ENCODE assay signal across 13 cellular contexts in genomic region chr14:52834440-52834842, GRCh38. TPM values are rescaled to one million over a fixed set of nuclear protein-coding genes. Genes with fewer than 3 reads are reported as not detected.
DNase-seq lines count a peak whose midpoint lies in the region; ATAC-seq, FAIRE-seq and TF ChIP-seq lines count a peak whose summit lies in the region.
"Had no signal": no experiment of that assay in that cellular context is flagged by ENCODE, and none has a peak within 500 bp of the region (broad histone marks: within the 10 kb centered on the region; RNA-seq: fewer than 3 reads in every experiment).

No MANE protein-coding gene starts in this region.

- H3K4me3 ChIP-seq in AG10803 (ENCODE audit: low read length) (no peak overlapping the region), kidney (ENCODE audit: low read length in 2 of 2) (no peak overlapping the region), right lobe of liver (no peak overlapping the region)
- H3K4me3 ChIP-seq: upper lobe of right lung had no signal

- peaks cover 4% of the 10 kb centered on the region for H3K27me3 Mint-ChIP-seq in activated T-helper 1 cell treated with anti-CD3 and anti-CD28 coated beads, Interleukin-12 subunit alpha, Interleukin-12 subunit beta, Interleukin-2, Interleukin-4 antibody, amounts not matched to agents 30 ng/mL and 10 ng/mL and 1 ng/mL, durations not matched to agents 14 hours and 24 hours and 36 hours (ENCODE audit: insufficient read depth)

- H3K9ac ChIP-seq in kidney (ENCODE audit: low read length in 2 of 2), result no peak overlapping the region

- H3K4me1 Mint-ChIP-seq in activated T-helper 1 cell treated with anti-CD3 and anti-CD28 coated beads, Interleukin-12 subunit alpha, Interleukin-12 subunit beta, Interleukin-2, Interleukin-4 antibody, amounts not matched to agents 30 ng/mL and 10 ng/mL and 1 ng/mL, durations not matched to agents 14 hours and 24 hours and 36 hours (ENCODE audit: low read depth), result no peaks in the 10 kb centered on the region

- H3K27ac ChIP-seq in kidney (ENCODE audit: low read depth in 2 of 2, low read length in 2 of 2) (no peak overlapping the region), right lobe of liver (no peak overlapping the region)
- H3K27ac ChIP-seq: upper lobe of right lung had no signal

- DNase-seq in AG10803 (ENCODE audit: low read depth) (peak; percentile 78), HS-5 (ENCODE audit: low read depth) (peak; percentile 76), astrocyte of the hippocampus (ENCODE audit: low read depth, low spot score) (peak; percentile 46), kidney (no peak), ecto neural progenitor cell (ENCODE audit: low spot score) (no peak), right lobe of liver (no peak)
- DNase-seq in activated T-helper 1 cell treated with anti-CD3 and anti-CD28 coated beads, Interleukin-12 subunit alpha, Interleukin-12 subunit beta, Interleukin-2, Interleukin-4 antibody, amounts not matched to agents 30 ng/mL and 10 ng/mL and 1 ng/mL, durations not matched to agents 14 hours and 24 hours and 36 hours (ENCODE audit: low spot score), result no peak
- DNase-seq: cortex of kidney, NCI-H524 treated with DMSO at 0.1 percent for 48 hours, nucleus accumbens, T-helper 17 cell, upper lobe of right lung had no signal

- FAIRE-seq in kidney (lab: Jason Lieb, UNC), result peak; percentile 29

- H3K4me1 ChIP-seq in kidney (ENCODE audit: control insufficient read depth in 1 of 2, insufficient read depth in 1 of 2, low read depth in 1 of 2, low read length in 2 of 2) (peaks cover 0 to 4% of the 10 kb centered on the region in 2 donors), right lobe of liver (no peaks in the 10 kb centered on the region)
- H3K4me1 ChIP-seq: upper lobe of right lung had no signal

- no peaks in the 10 kb centered on the region for H3K36me3 ChIP-seq in kidney (ENCODE audit: control insufficient read depth in 1 of 2, insufficient read depth in 2 of 2, low read length in 2 of 2)
- no peaks in the 10 kb centered on the region for H3K36me3 ChIP-seq in right lobe of liver
- H3K36me3 ChIP-seq: upper lobe of right lung had no signal

- TF ChIP-seq CTCF in AG10803 (conservative IDR thresholded peaks at IDR 0.05; ENCODE audit: low read length) (no peak), kidney (IDR thresholded peaks at IDR 0.05; ENCODE audit: borderline replicate concordance, extremely low read depth, insufficient read depth) (no peak), right lobe of liver (IDR thresholded peaks at IDR 0.05) (no peak)

- no peaks in the 10 kb centered on the region for H3K27me3 ChIP-seq in right lobe of liver
- H3K27me3 ChIP-seq: upper lobe of right lung had no signal

- H3K9me3 Mint-ChIP-seq in activated T-helper 1 cell treated with anti-CD3 and anti-CD28 coated beads, Interleukin-12 subunit alpha, Interleukin-12 subunit beta, Interleukin-2, Interleukin-4 antibody, amounts not matched to agents 30 ng/mL and 10 ng/mL and 1 ng/mL, durations not matched to agents 14 hours and 24 hours and 36 hours, result no peaks in the 10 kb centered on the region

- H3K36me3 Mint-ChIP-seq in activated T-helper 1 cell treated with anti-CD3 and anti-CD28 coated beads, Interleukin-12 subunit alpha, Interleukin-12 subunit beta, Interleukin-2, Interleukin-4 antibody, amounts not matched to agents 30 ng/mL and 10 ng/mL and 1 ng/mL, durations not matched to agents 14 hours and 24 hours and 36 hours (ENCODE audit: low read depth), result no peaks in the 10 kb centered on the region

- no peak overlapping the region for H3K4me3 Mint-ChIP-seq in activated T-helper 1 cell treated with anti-CD3 and anti-CD28 coated beads, Interleukin-12 subunit alpha, Interleukin-12 subunit beta, Interleukin-2, Interleukin-4 antibody, amounts not matched to agents 30 ng/mL and 10 ng/mL and 1 ng/mL, durations not matched to agents 14 hours and 24 hours and 36 hours
- H3K4me3 Mint-ChIP-seq: T-helper 17 cell had no signal

- H3K9me3 ChIP-seq in kidney (ENCODE audit: control insufficient read depth in 1 of 2, low read length in 2 of 2) (no peaks in the 10 kb centered on the region), right lobe of liver (no peaks in the 10 kb centered on the region)
- H3K9me3 ChIP-seq: upper lobe of right lung had no signal

- TF ChIP-seq POLR2A in right lobe of liver (IDR thresholded peaks at IDR 0.05), result no peak

- 69% methylated on average over 1 of the region's 1 CpG for WGBS in right lobe of liver (ENCODE audit: insufficient coverage, low coverage, low lambda C conversion rate, missing lambda C conversion rate)

- intact Hi-C loops in kidney (cut with DNase I), result no loop called here
- intact Hi-C loops in activated T-helper 1 cell treated with anti-CD3 and anti-CD28 coated beads, Interleukin-12 subunit alpha, Interleukin-12 subunit beta, Interleukin-2, Interleukin-4 antibody, amounts not matched to agents 30 ng/mL and 10 ng/mL and 1 ng/mL, durations not matched to agents 14 hours and 24 hours and 36 hours (cut with micrococcal nuclease), result no loop called here
- intact Hi-C loops in right lobe of liver (cut with DNase I), result no loop called here

- ATAC-seq in HG03378 (IDR thresholded peaks at IDR 0.05; ENCODE audit: unreplicated experiment) (no peak), right lobe of liver (no peak)
- ATAC-seq: T-helper 17 cell had no signal

- H3K27ac Mint-ChIP-seq in activated T-helper 1 cell treated with anti-CD3 and anti-CD28 coated beads, Interleukin-12 subunit alpha, Interleukin-12 subunit beta, Interleukin-2, Interleukin-4 antibody, amounts not matched to agents 30 ng/mL and 10 ng/mL and 1 ng/mL, durations not matched to agents 14 hours and 24 hours and 36 hours, result no peak overlapping the region
- H3K27ac Mint-ChIP-seq: T-helper 17 cell had no signal

RNA-seq across cellular contexts. Expression of gene GNPNAT1, which starts 43.0 kb away (rescaled TPM):
- 22.2 TPM for total RNA-seq in kidney
- 13.8 TPM for polyA plus RNA-seq in kidney (ENCODE audit: insufficient read depth, low read depth, low replicate concordance)
- total RNA-seq in activated T-helper 1 cell treated with anti-CD3 and anti-CD28 coated beads, Interleukin-12 subunit alpha, Interleukin-12 subunit beta, Interleukin-2, Interleukin-4 antibody, amounts not matched to agents 30 ng/mL and 10 ng/mL and 1 ng/mL, durations not matched to agents 14 hours and 24 hours and 36 hours, result 26.0 and 26.4 TPM in 2 replicates
- 10 to 100 TPM; 31.4 to 47.6 (median 43.2) TPM for total RNA-seq in right lobe of liver

Comparison
In these comparisons a context has a peak if more than half of its experiments do, and no peak if none do; other contexts are left out.
1. DNase-seq: peak in AG10803 (single experiment), HS-5 (single experiment) and astrocyte of the hippocampus (single experiment); none in kidney (single experiment), activated T-helper 1 cell treated with anti-CD3 and anti-CD28 coated beads, Interleukin-12 subunit alpha, Interleukin-12 subunit beta, Interleukin-2, Interleukin-4 antibody, amounts not matched to agents 30 ng/mL and 10 ng/mL and 1 ng/mL, durations not matched to agents 14 hours and 24 hours and 36 hours (single experiment), ecto neural progenitor cell (single experiment) and right lobe of liver (0 of 3).